Comparison of ENCODE assay signal across 1 cellular context in genomic region chr3:190261740-190262139, GRCh38.
TF ChIP-seq lines count a peak whose summit lies in the region.

No MANE protein-coding gene starts in this region.

TF ChIP-seq in GM23338, 12 proteins besides CTCF, POLR2A, EP300 and RAD21 (continued from another document):
- TF ChIP-seq ZNF462 (CRISPR knock-in tag; IDR thresholded peaks at IDR 0.05) = no peak
